13 cellular contexts compared by ENCODE assay signal in the genomic region with DNA sequence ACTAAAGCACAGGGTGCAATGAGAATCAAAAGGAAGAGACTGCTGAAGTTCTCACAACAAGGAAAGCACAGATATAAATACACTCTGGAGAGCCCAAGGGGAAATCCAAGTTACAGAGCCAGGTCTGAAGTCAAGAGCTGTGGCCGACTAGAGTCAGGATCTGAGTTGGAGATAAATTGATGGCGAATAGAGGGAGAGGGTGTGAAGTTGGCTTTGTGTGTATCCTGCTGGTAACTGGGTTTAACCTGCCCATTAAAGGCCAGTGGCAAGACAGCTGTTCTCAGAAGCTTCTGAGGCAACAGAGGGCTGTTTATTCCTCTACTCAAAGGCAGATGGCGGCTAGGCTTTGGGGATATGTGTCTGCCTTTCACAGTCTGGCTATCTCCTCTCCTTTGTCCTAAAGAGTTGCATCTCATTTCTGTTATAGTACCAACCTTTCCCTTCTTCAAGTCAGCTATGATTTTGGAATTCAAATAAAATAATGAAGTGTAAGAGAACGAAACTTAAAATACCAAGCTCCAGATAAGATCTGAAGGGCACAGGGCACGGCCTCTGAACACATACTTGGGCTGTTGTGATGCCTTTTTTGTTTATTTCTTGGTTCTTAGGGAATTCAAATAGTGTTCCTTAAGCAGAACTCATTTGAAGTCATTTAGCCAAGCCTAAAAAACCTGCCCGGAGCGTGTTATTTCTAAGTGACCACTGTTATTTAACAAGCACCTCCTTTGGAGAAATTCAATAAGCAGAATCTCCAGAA.
A peak's percentile ranks its signal among the peaks of the same experiment; 100 is the strongest.
DNase-seq lines count a peak whose midpoint lies in the region; ATAC-seq, FAIRE-seq and TF ChIP-seq lines count a peak whose summit lies in the region.
"Had no signal": no experiment of that assay in that cellular context is flagged by ENCODE, and none has a peak within 500 bp of the region (broad histone marks: within the 10 kb centered on the region; RNA-seq: fewer than 3 reads in every experiment).

No MANE protein-coding gene starts in this region.

- ATAC-seq in HG02798 (IDR thresholded peaks at IDR 0.05; ENCODE audit: poor library complexity, unreplicated experiment): peak; percentile 59
- ATAC-seq in GM12878: peak; percentile 72
- no peak for ATAC-seq in HG02763 (IDR thresholded peaks at IDR 0.05; ENCODE audit: unreplicated experiment)
- no peak for ATAC-seq in natural killer cell
- ATAC-seq: activated T-cell treated with anti-CD3 and anti-CD28 coated beads, Interleukin-2, amount 50 U/mL, for 72 hours had no signal

- no peak for TF ChIP-seq EP300 in GM12878 (IDR thresholded peaks at IDR 0.05; ENCODE audit: borderline replicate concordance in 1 of 2, control insufficient read depth in 1 of 2, low read depth in 2 of 2, low read length in 2 of 2)

- H3K36me3 ChIP-seq in GM12878 (ENCODE audit: control insufficient read depth in 2 of 2, insufficient read depth in 2 of 2, low read length in 1 of 2): no peaks in the 10 kb centered on the region
- H3K36me3 ChIP-seq in mesodermal cell (ENCODE audit: control insufficient read depth, insufficient read depth, low read length): no peaks in the 10 kb centered on the region

- FAIRE-seq in GM12878 (lab: Jason Lieb, UNC): peak; percentile 61

- H3K27ac ChIP-seq in GM12878 (ENCODE audit: control insufficient read depth, insufficient read depth) (peak overlapping the region; percentile 72), mesodermal cell (ENCODE audit: low read depth, low read length, severe bottlenecking) (peak overlapping the region; percentile 5)
- H3K27ac ChIP-seq: SK-N-MC had no signal

- H3K4me1 Mint-ChIP-seq in natural killer cell: no peaks in the 10 kb centered on the region
- H3K4me1 Mint-ChIP-seq: activated B cell treated with CpG ODN at 0.5 μM for 24 hours had no signal

- peak overlapping the region; percentile 72 for H2AFZ ChIP-seq in GM12878 (ENCODE audit: control insufficient read depth, low read depth, low read length)

- no TSS peak for BruUV-seq in GM12878 (replicated peaks; lab: Mats Ljungman, UMichigan)

- H3K4me1 ChIP-seq in GM12878 (ENCODE audit: control insufficient read depth, insufficient read depth, low read length) (peaks cover 12% of the 10 kb centered on the region), mesodermal cell (ENCODE audit: control insufficient read depth, insufficient read depth, low read length, poor library complexity, severe bottlenecking) (peaks cover 21% of the 10 kb centered on the region)

- H3K9me3 ChIP-seq in GM12878 (replicated peaks; ENCODE audit: control insufficient read depth, insufficient read depth, low read length) (no peaks in the 10 kb centered on the region), mesodermal cell (ENCODE audit: control insufficient read depth, low read length) (no peaks in the 10 kb centered on the region)

- intact Hi-C loops in GM12878 (cut with micrococcal nuclease; ENCODE audit: unreplicated experiment) (loop anchor here (5.0 kb wide), 1 partner anchor 140 kb away; a partner anchor contains a TSS), natural killer cell (cut with micrococcal nuclease) (no loop called here)

- RAD21 ChIA-PET in GM12878 (lab: Charles Lee; ENCODE audit: unreplicated experiment): interaction anchor here (0.7 to 3.7 kb wide), 10 partner anchors 11 to 142 kb away, joined by 3 to 12 read pairs (median 6); a partner anchor contains a TSS

- POLR2A ChIA-PET in GM12878 (lab: Charles Lee): interaction anchor here (0.5 to 2.6 kb wide), 6 partner anchors 9 to 770 kb away, joined by 3 to 8 read pairs (median 3); no protein-coding TSS in a partner anchor

- no peak for TF ChIP-seq POLR2A in GM12878 (IDR thresholded peaks at IDR 0.05; ENCODE audit: low read depth, low read length)

- no peaks in the 10 kb centered on the region for H3K27me3 ChIP-seq in GM12878 (replicated peaks in 1 of 2; ENCODE audit: control insufficient read depth in 2 of 2, insufficient read depth in 2 of 2, low read length in 1 of 2)

- peaks cover 5% of the 10 kb centered on the region for H3K79me2 ChIP-seq in GM12878 (ENCODE audit: control insufficient read depth, insufficient read depth, low read length)

- in situ Hi-C loops in GM12878 (cut with MboI): no loop called here

- no peaks in the 10 kb centered on the region for H3K36me3 Mint-ChIP-seq in natural killer cell

- H4K20me1 ChIP-seq in GM12878 (ENCODE audit: control insufficient read depth, insufficient read depth): no peaks in the 10 kb centered on the region

- H3K9me3 Mint-ChIP-seq in natural killer cell: peaks cover 0 to 4% of the 10 kb centered on the region in 2 donors
- H3K9me3 Mint-ChIP-seq: activated B cell treated with CpG ODN at 0.5 μM for 24 hours; activated T-cell treated with anti-CD3 and anti-CD28 coated beads, Interleukin-2, amount 50 U/mL, for 72 hours had no signal

- H3K4me3 ChIP-seq in GM12878 (no peak overlapping the region), mesodermal cell (ENCODE audit: extremely low read depth, insufficient read depth, low read length, poor library complexity, severe bottlenecking) (no peak overlapping the region)
- H3K4me3 ChIP-seq: SK-N-MC had no signal

- no peak overlapping the region for H3K27ac Mint-ChIP-seq in natural killer cell
- H3K27ac Mint-ChIP-seq: activated B cell treated with CpG ODN at 0.5 μM for 24 hours; activated T-cell treated with anti-CD3 and anti-CD28 coated beads, Interleukin-2, amount 50 U/mL, for 72 hours had no signal

- SMC1A ChIA-PET in GM12878 (lab: Charles Lee; ENCODE audit: uncharacterized antibody, unreplicated experiment): interaction anchor here (0.6 to 3.3 kb wide), 21 partner anchors 7 to 142 kb away, joined by 3 to 16 read pairs (median 4); a partner anchor contains a TSS

- no peak for TF ChIP-seq CTCF in GM12878 (IDR thresholded peaks at IDR 0.05 in 2 of 3, conservative IDR thresholded peaks at IDR 0.05 in 1 of 3; ENCODE audit: control insufficient read depth in 2 of 3, extremely low read depth in 1 of 3, insufficient read depth in 1 of 3, low read depth in 3 of 3, low read length in 3 of 3)
- TF ChIP-seq CTCF in natural killer cell (IDR thresholded peaks at IDR 0.05): no peak

- no peak overlapping the region for H3K4me3 Mint-ChIP-seq in natural killer cell
- H3K4me3 Mint-ChIP-seq: activated B cell treated with CpG ODN at 0.5 μM for 24 hours; activated T-cell treated with anti-CD3 and anti-CD28 coated beads, Interleukin-2, amount 50 U/mL, for 72 hours had no signal

- peak overlapping the region; percentile 82 for H3K4me2 ChIP-seq in GM12878 (ENCODE audit: control insufficient read depth, insufficient read depth)

- H3K9ac ChIP-seq in GM12878 (ENCODE audit: control insufficient read depth, insufficient read depth, low read length): peak overlapping the region; percentile 45

- DNase-seq in DMS 273 treated with DMSO at 0.1 percent for 48 hours (lab: John Stamatoyannopoulos, UW): peak; percentile 18
- DNase-seq in GM12878 (ENCODE audit: low read depth, low spot score): peak; percentile 52
- DNase-seq in SIG-M5 treated with dmso at 0.1 percent for 504 hours (lab: John Stamatoyannopoulos, UW; ENCODE audit: unreplicated experiment): no peak
- DNase-seq in kidney glomerular epithelial cell (lab: John Stamatoyannopoulos, UW): no peak
- no peak for DNase-seq in natural killer cell
- DNase-seq: activated B cell treated with CpG ODN at 0.5 μM for 24 hours; activated T-cell treated with anti-CD3 and anti-CD28 coated beads, Interleukin-2, amount 50 U/mL, for 72 hours; erythroblast; KBM-7 had no signal

- WGBS in GM12878 (ENCODE audit: insufficient coverage, insufficient replicate concordance, low lambda C conversion rate, missing lambda C conversion rate): 65% methylated on average over 7 of the region's 7 CpGs
- WGBS in mesodermal cell (ENCODE audit: insufficient coverage in 2 of 2), 2 experiments: 81 to 87% methylated on average over 3 to 6 of the region's 7 CpGs

- peaks cover 0 to 7% of the 10 kb centered on the region in 2 donors for H3K27me3 Mint-ChIP-seq in natural killer cell (ENCODE audit: low read depth in 2 of 2)

- no peak for TF ChIP-seq RAD21 in GM12878 (IDR thresholded peaks at IDR 0.05; ENCODE audit: insufficient read depth, low read depth, low read length)

- CTCF ChIA-PET in GM12878 (lab: Yijun Ruan, JAX): interaction anchor here (0.6 to 1.4 kb wide), 10 partner anchors 10 to 1120 kb away, joined by 3 to 11 read pairs (median 3); a partner anchor contains a TSS

TF ChIP-seq in GM12878, 131 proteins besides CTCF, POLR2A, EP300 and RAD21 (continues in another document):
- TF ChIP-seq EED (IDR thresholded peaks at IDR 0.05; ENCODE audit: low read depth) (peak; percentile 71), MTA3 (IDR thresholded peaks at IDR 0.05; ENCODE audit: borderline replicate concordance, low read length) (peak; percentile 45; the same call in 1 of the 2 replicates), KLF5 (IDR thresholded peaks at IDR 0.05; ENCODE audit: partially characterized antibody) (no peak), MEF2A (IDR thresholded peaks at IDR 0.05; ENCODE audit: insufficient read depth, low read depth, low read length) (peak; percentile 68; the same call in 1 of the 2 replicates), NBN (IDR thresholded peaks at IDR 0.05) (0 out of 2 replicates have a peak, but pooled peaks have one; percentile 20), IKZF2 (IDR thresholded peaks at IDR 0.05) (peak in 1 of 2 experiments; percentile 28; a peak in 1 of 4 replicates), NR2C1 (IDR thresholded peaks at IDR 0.05) (no peak), RUNX3 (IDR thresholded peaks at IDR 0.05; ENCODE audit: low read length) (peak; percentile 38; the same call in 1 of the 2 replicates), SPI1 (IDR thresholded peaks at IDR 0.05; ENCODE audit: borderline replicate concordance, insufficient read depth, low read depth, low read length) (no peak), LARP7 (IDR thresholded peaks at IDR 0.05) (no peak)
- TF ChIP-seq, protein P1, sequence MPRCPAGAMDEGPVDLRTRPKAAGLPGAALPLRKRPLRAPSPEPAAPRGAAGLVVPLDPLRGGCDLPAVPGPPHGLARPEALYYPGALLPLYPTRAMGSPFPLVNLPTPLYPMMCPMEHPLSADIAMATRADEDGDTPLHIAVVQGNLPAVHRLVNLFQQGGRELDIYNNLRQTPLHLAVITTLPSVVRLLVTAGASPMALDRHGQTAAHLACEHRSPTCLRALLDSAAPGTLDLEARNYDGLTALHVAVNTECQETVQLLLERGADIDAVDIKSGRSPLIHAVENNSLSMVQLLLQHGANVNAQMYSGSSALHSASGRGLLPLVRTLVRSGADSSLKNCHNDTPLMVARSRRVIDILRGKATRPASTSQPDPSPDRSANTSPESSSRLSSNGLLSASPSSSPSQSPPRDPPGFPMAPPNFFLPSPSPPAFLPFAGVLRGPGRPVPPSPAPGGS (IDR thresholded peaks at IDR 0.05; ENCODE audit: borderline replicate concordance, insufficient read depth, low read depth, low read length, poor library complexity, severe bottlenecking): no peak

Comparison
In these comparisons a context has a peak if more than half of its experiments do, and no peak if none do; other contexts are left out.
1. DNase-seq: peak in DMS 273 treated with DMSO at 0.1 percent for 48 hours (single experiment) and GM12878 (single experiment); none in SIG-M5 treated with dmso at 0.1 percent for 504 hours (single experiment), kidney glomerular epithelial cell (single experiment) and natural killer cell (single experiment).
2. ATAC-seq: peak in HG02798 (single experiment) and GM12878 (single experiment); none in HG02763 (single experiment) and natural killer cell (0 of 3).